ENCODE assay signal across 22 cellular contexts in the genomic region with DNA sequence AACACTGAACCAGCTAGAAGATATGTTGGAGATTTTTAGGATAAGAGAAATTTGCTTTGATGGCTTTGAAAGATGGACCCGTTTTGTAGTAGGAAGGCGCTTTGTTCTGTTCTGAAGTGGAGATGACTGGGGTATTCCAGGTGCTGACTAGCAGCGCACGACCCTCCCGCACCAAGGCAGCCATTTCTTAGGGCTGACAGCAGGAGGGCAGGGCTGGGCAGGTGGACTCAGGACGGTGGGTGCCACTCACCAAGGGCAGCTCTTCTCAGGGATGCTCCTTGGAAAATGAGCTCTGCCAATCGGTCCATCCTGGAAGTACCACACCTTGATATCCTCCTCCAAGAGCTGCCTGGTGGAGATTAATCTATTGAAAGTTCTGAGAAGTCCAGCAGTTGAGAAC.
"Had no signal": no experiment of that assay in that cellular context is flagged by ENCODE, and none has a peak within 500 bp of the region (broad histone marks: within the 10 kb centered on the region; RNA-seq: fewer than 3 reads in every experiment).

No MANE protein-coding gene starts in this region.

- H3K27ac ChIP-seq: coronary artery, dorsolateral prefrontal cortex, esophagus muscularis mucosa, foreskin keratinocyte, gastroesophageal sphincter, heart left ventricle, hepatocyte, left lung, lower lobe of right lung had no signal

- H2AFZ ChIP-seq: hepatocyte had no signal

- H3K79me2 ChIP-seq: hepatocyte had no signal

- H3K4me2 ChIP-seq: hepatocyte had no signal

- FAIRE-seq: colon, endothelial cell of umbilical vein, frontal cortex had no signal

- H3K9me3 ChIP-seq: esophagus muscularis mucosa, gastroesophageal sphincter, heart left ventricle, left lung, lower lobe of right lung, mucosa of descending colon had no signal

- DNase-seq: dermis blood vessel endothelial cell; dorsolateral prefrontal cortex; effector CD4-positive, alpha-beta T cell; effector memory CD4-positive, alpha-beta T cell; foreskin keratinocyte; heart left ventricle; hypothalamus; immature natural killer cell; islet precursor cell; left cardiac atrium; left ventricle myocardium superior; lower lobe of right lung; mesenchymal stem cell; mucosa of descending colon had no signal

- H3K4me1 ChIP-seq: esophagus muscularis mucosa, foreskin keratinocyte, gastroesophageal sphincter, heart left ventricle, left lung, lower lobe of right lung had no signal

- H3K27me3 ChIP-seq: dorsolateral prefrontal cortex, esophagus muscularis mucosa, foreskin keratinocyte, gastroesophageal sphincter, heart left ventricle, hepatocyte, left lung had no signal

- H3K4me3 ChIP-seq: coronary artery, dorsolateral prefrontal cortex, esophagus muscularis mucosa, gastroesophageal sphincter, heart left ventricle, hepatocyte, left lung, lower lobe of right lung, mucosa of descending colon had no signal

- ATAC-seq: foreskin keratinocyte, gastroesophageal sphincter, heart left ventricle, left cardiac atrium, left lung, left ventricle myocardium superior, lower lobe of right lung, mucosa of descending colon had no signal

- H3K36me3 ChIP-seq: esophagus muscularis mucosa, gastroesophageal sphincter, heart left ventricle, left lung, lower lobe of right lung had no signal
